21 cellular contexts compared by ENCODE assay signal in the genomic region with DNA sequence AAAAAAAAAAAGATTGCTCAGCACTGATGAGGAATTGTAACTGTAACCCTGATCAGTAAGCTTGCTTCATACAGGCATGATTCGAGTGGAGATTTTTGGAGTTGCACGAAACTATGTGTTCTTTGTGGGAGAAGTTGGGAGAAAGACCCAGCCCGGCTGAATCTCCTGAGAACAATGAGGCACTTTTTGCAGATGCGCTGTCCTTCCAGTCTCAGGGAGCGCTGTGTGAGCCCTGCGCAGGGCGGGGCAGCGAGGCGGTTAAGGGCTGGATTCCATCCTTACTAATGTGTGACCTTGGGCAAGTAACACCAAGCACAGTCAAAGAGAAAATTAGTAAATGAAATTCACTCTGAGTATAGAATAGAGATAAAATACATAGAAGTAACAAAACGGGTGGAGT.
DNase-seq lines count a peak whose midpoint lies in the region; ATAC-seq and TF ChIP-seq lines count a peak whose summit lies in the region.
"Had no signal": no experiment of that assay in that cellular context is flagged by ENCODE, and none has a peak within 500 bp of the region (broad histone marks: within the 10 kb centered on the region; RNA-seq: fewer than 3 reads in every experiment).

No MANE protein-coding gene starts in this region.

- peaks cover 5% of the 10 kb centered on the region; the same call in 1 of the 2 replicates for H3F3A ChIP-seq in OCI-LY1 (ENCODE audit: insufficient read depth, low read length)

- no peak for ATAC-seq in left ventricle myocardium superior
- ATAC-seq: activated CD8-positive, alpha-beta memory T cell treated with anti-CD3 and anti-CD28 coated beads, Interleukin-2, amount 10 ng/mL, durations not matched to agents 7 days and 5 days; GM23338; heart left ventricle; sciatic nerve; SK-N-SH treated with all-trans-retinoic acid at 6 μM for 48 hours had no signal

- in situ Hi-C loops in mammary epithelial cell (cut with MboI; ENCODE audit: low sequenced_read_pairs in 2 of 2) = loop anchor here in 1 of 2 donors (10.0 kb wide), 1 partner anchor 79 kb away; a partner anchor contains a TSS

- peak overlapping the region; percentile 97 for H3K27ac ChIP-seq in OCI-LY1 (ENCODE audit: low read depth, low read length, poor library complexity, severe bottlenecking)
- H3K27ac ChIP-seq in mammary epithelial cell (ENCODE audit: insufficient read depth, low read depth, low read length) = peak overlapping the region; percentile 59
- peak overlapping the region; percentile 54 for H3K27ac ChIP-seq in temporal lobe (ENCODE audit: low read depth, low read length)
- H3K27ac ChIP-seq: colonic mucosa, heart left ventricle, ovary, tibial artery had no signal

- intact Hi-C loops in mammary epithelial cell (cut with micrococcal nuclease) = loop anchor here (1.0 to 5.0 kb wide), 2 partner anchors 52 to 77 kb away; a partner anchor contains a TSS
- intact Hi-C loops in left ventricle myocardium superior (cut with micrococcal nuclease) = no loop called here

- H2AFZ ChIP-seq in OCI-LY1 (ENCODE audit: low read length) (no peak overlapping the region), mammary epithelial cell (ENCODE audit: low read depth, low read length) (no peak overlapping the region)
- H2AFZ ChIP-seq: GM23338 had no signal

- H3K9me3 ChIP-seq in OCI-LY1 (ENCODE audit: low read length) (no peaks in the 10 kb centered on the region), mammary epithelial cell (replicated peaks; ENCODE audit: insufficient read depth, low read length) (no peaks in the 10 kb centered on the region)
- H3K9me3 ChIP-seq: colonic mucosa, heart left ventricle, ovary, tibial artery had no signal

- H3K4me3 ChIP-seq in OCI-LY1 (ENCODE audit: low read depth, low read length, poor library complexity, severe bottlenecking) (no peak overlapping the region), mammary epithelial cell (replicated peaks in 1 of 3; ENCODE audit: insufficient read depth in 1 of 3, low read depth in 2 of 3, low read length in 3 of 3) (no peak overlapping the region)
- H3K4me3 ChIP-seq: colonic mucosa, GM23338, heart left ventricle, ovary, tibial artery had no signal

- H3K36me3 ChIP-seq in OCI-LY1 (ENCODE audit: insufficient read depth, low read length) (no peaks in the 10 kb centered on the region), mammary epithelial cell (ENCODE audit: insufficient read depth, low read length) (no peaks in the 10 kb centered on the region)
- H3K36me3 ChIP-seq: colonic mucosa, heart left ventricle, ovary, tibial artery had no signal

- H3K36me3 Mint-ChIP-seq in progenitor cell of endocrine pancreas (ENCODE audit: insufficient read depth) = no peaks in the 10 kb centered on the region
- H3K36me3 Mint-ChIP-seq: activated CD8-positive, alpha-beta memory T cell treated with anti-CD3 and anti-CD28 coated beads, Interleukin-2, amount 10 ng/mL, durations not matched to agents 7 days and 5 days; activated naive CD8-positive, alpha-beta T cell treated with anti-CD3 and anti-CD28 coated beads for 36 hours; CD8-positive, alpha-beta memory T cell had no signal

- dilution Hi-C loops in mammary epithelial cell (cut with HindIII; ENCODE audit: low sequenced_read_pairs) = no loop called here

- BruUV-seq in mammary epithelial cell (replicated peaks; lab: Mats Ljungman, UMichigan) = no TSS peak

- no peak overlapping the region for H3K4me3 Mint-ChIP-seq in progenitor cell of endocrine pancreas (ENCODE audit: low read depth)
- H3K4me3 Mint-ChIP-seq: activated CD8-positive, alpha-beta memory T cell treated with anti-CD3 and anti-CD28 coated beads, Interleukin-2, amount 10 ng/mL, durations not matched to agents 7 days and 5 days; activated naive CD8-positive, alpha-beta T cell treated with anti-CD3 and anti-CD28 coated beads for 36 hours; CD8-positive, alpha-beta memory T cell; GM23338 had no signal

- H3K4me2 ChIP-seq in OCI-LY1 (ENCODE audit: low read length) = no peak overlapping the region
- H3K4me2 ChIP-seq in mammary epithelial cell (ENCODE audit: insufficient read depth, low read depth, low read length) = no peak overlapping the region
- H3K4me2 ChIP-seq: GM23338 had no signal

- DNase-seq in mammary epithelial cell (peak; percentile 95), medulla oblongata (ENCODE audit: extremely low spot score) (peak; percentile 78), progenitor cell of endocrine pancreas (ENCODE audit: low spot score, unreplicated experiment) (no peak), HuH-7.5 (ENCODE audit: low spot score) (no peak), left ventricle myocardium superior (no peak)
- DNase-seq: activated CD4-positive, alpha-beta T cell treated with anti-CD3 and anti-CD28 coated beads for 48 hours; activated CD8-positive, alpha-beta memory T cell treated with anti-CD3 and anti-CD28 coated beads, Interleukin-2, amount 10 ng/mL, durations not matched to agents 7 days and 5 days; activated naive CD8-positive, alpha-beta T cell treated with anti-CD3 and anti-CD28 coated beads for 36 hours; CD8-positive, alpha-beta memory T cell; colonic mucosa; DMS79 treated with DMSO at 0.1 percent for 48 hours; heart left ventricle; NCI-H1105; NCI-H2029 treated with DMSO at 0.1 percent for 48 hours; ovary had no signal

- H3K79me2 ChIP-seq in OCI-LY1 (ENCODE audit: insufficient read depth, low read length) (0 out of 2 replicates have a peak, but pooled peaks cover 7% of the 10 kb centered on the region), mammary epithelial cell (ENCODE audit: insufficient read depth, low read length) (peaks cover 74% of the 10 kb centered on the region)

- CTCF ChIA-PET in mammary epithelial cell (lab: Charles Lee; ENCODE audit: low non-redundant PET) = interaction anchor here (0.6 kb wide), 1 partner anchor 82 kb away, joined by 3 read pairs; no protein-coding TSS in a partner anchor

- no peak overlapping the region for H3K27ac Mint-ChIP-seq in progenitor cell of endocrine pancreas
- H3K27ac Mint-ChIP-seq: activated CD8-positive, alpha-beta memory T cell treated with anti-CD3 and anti-CD28 coated beads, Interleukin-2, amount 10 ng/mL, durations not matched to agents 7 days and 5 days; GM23338 had no signal

- H4K20me1 ChIP-seq in OCI-LY1 (ENCODE audit: insufficient read depth, low read length) (no peaks in the 10 kb centered on the region), mammary epithelial cell (ENCODE audit: insufficient read depth, low read length) (no peaks in the 10 kb centered on the region)

- H3K4me1 Mint-ChIP-seq in progenitor cell of endocrine pancreas (ENCODE audit: low read depth) = peaks cover 28% of the 10 kb centered on the region

- H3K9ac ChIP-seq in OCI-LY1 (ENCODE audit: low read length) (no peak overlapping the region), mammary epithelial cell (ENCODE audit: insufficient read depth, low read length) (peak overlapping the region; percentile 14)

- WGBS in mammary epithelial cell (ENCODE audit: low coverage, missing lambda C conversion rate) = 44% methylated on average over 6 of the region's 10 CpGs

- H3K9me3 Mint-ChIP-seq in progenitor cell of endocrine pancreas (ENCODE audit: low read depth) = no peaks in the 10 kb centered on the region
- H3K9me3 Mint-ChIP-seq: activated naive CD8-positive, alpha-beta T cell treated with anti-CD3 and anti-CD28 coated beads for 36 hours; CD8-positive, alpha-beta memory T cell; GM23338 had no signal

- H3K9me2 ChIP-seq in OCI-LY1 (ENCODE audit: low read depth, low read length) = no peaks in the 10 kb centered on the region

- TF ChIP-seq CTCF in OCI-LY1 (IDR thresholded peaks at IDR 0.05; ENCODE audit: low read length) (no peak), mammary epithelial cell (conservative IDR thresholded peaks at IDR 0.05 in 1 of 2, IDR thresholded peaks at IDR 0.05 in 1 of 2; ENCODE audit: extremely low read depth in 1 of 2, insufficient read depth in 1 of 2, low read depth in 1 of 2, low read length in 2 of 2) (no peak), progenitor cell of endocrine pancreas (IDR thresholded peaks at IDR 0.05; ENCODE audit: unreplicated experiment) (no peak)

- H3K27me3 ChIP-seq in OCI-LY1 (ENCODE audit: insufficient read depth, low read length) = no peaks in the 10 kb centered on the region
- no peaks in the 10 kb centered on the region for H3K27me3 ChIP-seq in mammary epithelial cell (ENCODE audit: insufficient read depth, low read length)
- H3K27me3 ChIP-seq: colonic mucosa, heart left ventricle, ovary, tibial artery had no signal

- H3K4me1 ChIP-seq in OCI-LY1 (ENCODE audit: insufficient read depth, low read length, severe bottlenecking) (peaks cover 94% of the 10 kb centered on the region), mammary epithelial cell (ENCODE audit: insufficient read depth, low read length) (peaks cover 66% of the 10 kb centered on the region)

- H3K27me3 Mint-ChIP-seq in progenitor cell of endocrine pancreas = no peaks in the 10 kb centered on the region
- H3K27me3 Mint-ChIP-seq: activated CD8-positive, alpha-beta memory T cell treated with anti-CD3 and anti-CD28 coated beads, Interleukin-2, amount 10 ng/mL, durations not matched to agents 7 days and 5 days; activated naive CD8-positive, alpha-beta T cell treated with anti-CD3 and anti-CD28 coated beads for 36 hours; CD8-positive, alpha-beta memory T cell had no signal

Comparison
In these comparisons a context has a peak if more than half of its experiments do, and no peak if none do; other contexts are left out.
1. DNase-seq: peak in mammary epithelial cell (single experiment) and medulla oblongata (single experiment); none in progenitor cell of endocrine pancreas (single experiment), HuH-7.5 (single experiment) and left ventricle myocardium superior (single experiment).
2. Peak in every context shown above with its lines, with median percentiles within 50 percentile points of each other: H3K27ac ChIP-seq.